In the genomic region with DNA sequence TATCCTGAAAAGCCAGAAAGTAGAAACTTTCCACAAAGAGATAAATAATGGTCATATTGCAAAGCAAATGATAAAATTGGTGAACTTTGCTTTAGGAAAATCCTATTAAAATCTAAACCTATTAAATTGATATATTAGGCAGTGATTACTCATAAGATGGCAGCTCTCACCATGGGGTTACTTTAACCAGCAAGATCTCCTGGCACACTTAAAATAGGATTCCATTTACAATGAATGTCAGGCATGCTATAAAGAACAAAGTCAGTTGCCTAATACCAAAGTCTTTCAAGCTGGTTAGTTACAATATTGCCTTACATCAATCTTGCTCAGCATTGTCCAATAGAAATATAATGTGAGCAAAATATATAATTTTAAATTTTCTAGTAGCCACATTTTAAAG, we compare ENCODE assay signal across 23 cellular contexts.
"Had no signal": no experiment of that assay in that cellular context is flagged by ENCODE, and none has a peak within 500 bp of the region (broad histone marks: within the 10 kb centered on the region; RNA-seq: fewer than 3 reads in every experiment).

No MANE protein-coding gene starts in this region.

- H3K27ac ChIP-seq: colonic mucosa, coronary artery, dorsolateral prefrontal cortex, epithelial cell of prostate, esophagus muscularis mucosa, esophagus squamous epithelium, foreskin keratinocyte, gastrocnemius medialis, gastroesophageal sphincter, heart left ventricle, heart right ventricle, hepatocyte had no signal

- DNase-seq: colonic mucosa; cortex of kidney; dermis blood vessel endothelial cell; dorsolateral prefrontal cortex; effector CD4-positive, alpha-beta T cell; effector CD8-positive, alpha-beta T cell; effector memory CD4-positive, alpha-beta T cell; effector memory CD8-positive, alpha-beta T cell; endodermal cell; erythroblast; esophagus squamous epithelium; foreskin fibroblast; foreskin keratinocyte; foreskin melanocyte; gastrocnemius medialis; glutamatergic neuron; heart left ventricle; heart right ventricle had no signal

- H3K27me3 ChIP-seq: colonic mucosa, esophagus muscularis mucosa, esophagus squamous epithelium, foreskin keratinocyte, gastrocnemius medialis, gastroesophageal sphincter, heart left ventricle, heart right ventricle, hepatocyte had no signal

- H3K9me3 ChIP-seq: colonic mucosa, esophagus muscularis mucosa, esophagus squamous epithelium, gastrocnemius medialis, gastroesophageal sphincter, heart left ventricle, heart right ventricle had no signal

- H3K4me1 ChIP-seq: colonic mucosa, esophagus muscularis mucosa, esophagus squamous epithelium, foreskin keratinocyte, gastroesophageal sphincter had no signal

- H3K36me3 ChIP-seq: colonic mucosa, esophagus muscularis mucosa, esophagus squamous epithelium, gastrocnemius medialis, gastroesophageal sphincter, heart left ventricle, heart right ventricle had no signal

- H3K4me3 ChIP-seq: colonic mucosa, coronary artery, dorsolateral prefrontal cortex, esophagus muscularis mucosa, esophagus squamous epithelium, gastrocnemius medialis, gastroesophageal sphincter, heart left ventricle, heart right ventricle, hepatocyte had no signal
